In the genomic region with DNA sequence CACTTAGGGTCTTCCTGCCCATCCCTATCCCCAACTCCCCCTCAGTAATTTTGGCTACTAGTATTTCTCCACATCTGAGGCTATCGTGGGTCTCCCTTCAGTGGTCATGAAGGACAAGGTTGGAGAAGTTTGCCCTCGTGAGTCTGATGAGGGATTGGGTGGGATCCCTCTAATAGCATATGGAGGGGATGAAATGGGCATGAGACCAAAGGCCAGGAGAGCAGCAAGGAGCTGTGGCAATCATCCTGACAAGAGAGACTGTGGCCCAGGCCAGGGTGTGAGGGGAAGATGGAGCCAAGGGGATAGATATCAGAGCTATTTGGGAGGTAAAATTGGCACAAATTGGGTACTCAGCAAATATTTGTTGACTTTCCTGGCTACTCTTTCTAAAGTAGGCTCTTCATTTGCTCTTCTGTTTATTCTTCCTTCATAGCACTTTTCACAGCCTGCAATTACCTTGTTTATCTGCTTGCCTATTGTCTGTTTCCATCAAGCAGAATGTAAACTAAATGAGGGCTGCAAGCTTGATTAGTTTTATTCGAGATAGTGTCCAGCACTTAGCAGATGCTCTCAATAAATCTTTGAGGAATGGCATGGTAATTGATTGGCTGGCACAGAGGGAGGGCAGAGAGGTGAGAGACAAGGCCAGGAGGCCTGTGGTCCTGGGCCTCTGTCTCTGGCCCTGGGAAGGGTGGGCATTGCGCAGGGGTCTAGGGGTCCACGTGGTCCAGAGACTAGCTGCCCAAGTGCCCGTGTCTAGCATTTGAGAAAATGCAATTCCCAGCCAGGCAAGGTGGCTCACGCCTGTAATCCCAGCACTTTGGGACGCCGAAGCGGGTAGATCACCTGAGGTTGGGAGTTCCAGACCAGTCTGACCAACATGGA, we compare ENCODE assay signal across 1 cellular context.
TF ChIP-seq lines count a peak whose summit lies in the region.

No MANE protein-coding gene starts in this region.

TF ChIP-seq in WTC11, 78 proteins besides CTCF, POLR2A, EP300 and RAD21 (continued from another document):
- TF ChIP-seq, protein P1, sequence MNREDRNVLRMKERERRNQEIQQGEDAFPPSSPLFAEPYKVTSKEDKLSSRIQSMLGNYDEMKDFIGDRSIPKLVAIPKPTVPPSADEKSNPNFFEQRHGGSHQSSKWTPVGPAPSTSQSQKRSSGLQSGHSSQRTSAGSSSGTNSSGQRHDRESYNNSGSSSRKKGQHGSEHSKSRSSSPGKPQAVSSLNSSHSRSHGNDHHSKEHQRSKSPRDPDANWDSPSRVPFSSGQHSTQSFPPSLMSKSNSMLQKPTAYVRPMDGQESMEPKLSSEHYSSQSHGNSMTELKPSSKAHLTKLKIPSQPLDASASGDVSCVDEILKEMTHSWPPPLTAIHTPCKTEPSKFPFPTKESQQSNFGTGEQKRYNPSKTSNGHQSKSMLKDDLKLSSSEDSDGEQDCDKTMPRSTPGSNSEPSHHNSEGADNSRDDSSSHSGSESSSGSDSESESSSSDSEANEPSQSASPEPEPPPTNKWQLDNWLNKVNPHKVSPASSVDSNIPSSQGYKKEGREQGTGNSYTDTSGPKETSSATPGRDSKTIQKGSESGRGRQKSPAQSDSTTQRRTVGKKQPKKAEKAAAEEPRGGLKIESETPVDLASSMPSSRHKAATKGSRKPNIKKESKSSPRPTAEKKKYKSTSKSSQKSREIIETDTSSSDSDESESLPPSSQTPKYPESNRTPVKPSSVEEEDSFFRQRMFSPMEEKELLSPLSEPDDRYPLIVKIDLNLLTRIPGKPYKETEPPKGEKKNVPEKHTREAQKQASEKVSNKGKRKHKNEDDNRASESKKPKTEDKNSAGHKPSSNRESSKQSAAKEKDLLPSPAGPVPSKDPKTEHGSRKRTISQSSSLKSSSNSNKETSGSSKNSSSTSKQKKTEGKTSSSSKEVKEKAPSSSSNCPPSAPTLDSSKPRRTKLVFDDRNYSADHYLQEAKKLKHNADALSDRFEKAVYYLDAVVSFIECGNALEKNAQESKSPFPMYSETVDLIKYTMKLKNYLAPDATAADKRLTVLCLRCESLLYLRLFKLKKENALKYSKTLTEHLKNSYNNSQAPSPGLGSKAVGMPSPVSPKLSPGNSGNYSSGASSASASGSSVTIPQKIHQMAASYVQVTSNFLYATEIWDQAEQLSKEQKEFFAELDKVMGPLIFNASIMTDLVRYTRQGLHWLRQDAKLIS (CRISPR knock-in tag; IDR thresholded peaks at IDR 0.05; ENCODE audit: borderline replicate concordance) = no peak
- TF ChIP-seq, protein P2, sequence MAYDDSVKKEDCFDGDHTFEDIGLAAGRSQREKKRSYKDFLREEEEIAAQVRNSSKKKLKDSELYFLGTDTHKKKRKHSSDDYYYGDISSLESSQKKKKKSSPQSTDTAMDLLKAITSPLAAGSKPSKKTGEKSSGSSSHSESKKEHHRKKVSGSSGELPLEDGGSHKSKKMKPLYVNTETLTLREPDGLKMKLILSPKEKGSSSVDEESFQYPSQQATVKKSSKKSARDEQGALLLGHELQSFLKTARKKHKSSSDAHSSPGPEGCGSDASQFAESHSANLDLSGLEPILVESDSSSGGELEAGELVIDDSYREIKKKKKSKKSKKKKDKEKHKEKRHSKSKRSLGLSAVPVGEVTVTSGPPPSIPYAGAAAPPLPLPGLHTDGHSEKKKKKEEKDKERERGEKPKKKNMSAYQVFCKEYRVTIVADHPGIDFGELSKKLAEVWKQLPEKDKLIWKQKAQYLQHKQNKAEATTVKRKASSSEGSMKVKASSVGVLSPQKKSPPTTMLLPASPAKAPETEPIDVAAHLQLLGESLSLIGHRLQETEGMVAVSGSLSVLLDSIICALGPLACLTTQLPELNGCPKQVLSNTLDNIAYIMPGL (CRISPR knock-in tag; IDR thresholded peaks at IDR 0.05) = no peak
- TF ChIP-seq IRF2 (CRISPR knock-in tag; IDR thresholded peaks at IDR 0.05; ENCODE audit: borderline replicate concordance, low read depth) (no peak), SMAD4 (CRISPR knock-in tag; IDR thresholded peaks at IDR 0.05) (no peak), ELF4 (CRISPR knock-in tag; IDR thresholded peaks at IDR 0.05; ENCODE audit: low read depth) (no peak)
- TF ChIP-seq, protein P3, sequence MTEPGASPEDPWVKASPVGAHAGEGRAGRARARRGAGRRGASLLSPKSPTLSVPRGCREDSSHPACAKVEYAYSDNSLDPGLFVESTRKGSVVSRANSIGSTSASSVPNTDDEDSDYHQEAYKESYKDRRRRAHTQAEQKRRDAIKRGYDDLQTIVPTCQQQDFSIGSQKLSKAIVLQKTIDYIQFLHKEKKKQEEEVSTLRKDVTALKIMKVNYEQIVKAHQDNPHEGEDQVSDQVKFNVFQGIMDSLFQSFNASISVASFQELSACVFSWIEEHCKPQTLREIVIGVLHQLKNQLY (CRISPR knock-in tag; IDR thresholded peaks at IDR 0.05) = no peak
- TF ChIP-seq, protein P4, sequence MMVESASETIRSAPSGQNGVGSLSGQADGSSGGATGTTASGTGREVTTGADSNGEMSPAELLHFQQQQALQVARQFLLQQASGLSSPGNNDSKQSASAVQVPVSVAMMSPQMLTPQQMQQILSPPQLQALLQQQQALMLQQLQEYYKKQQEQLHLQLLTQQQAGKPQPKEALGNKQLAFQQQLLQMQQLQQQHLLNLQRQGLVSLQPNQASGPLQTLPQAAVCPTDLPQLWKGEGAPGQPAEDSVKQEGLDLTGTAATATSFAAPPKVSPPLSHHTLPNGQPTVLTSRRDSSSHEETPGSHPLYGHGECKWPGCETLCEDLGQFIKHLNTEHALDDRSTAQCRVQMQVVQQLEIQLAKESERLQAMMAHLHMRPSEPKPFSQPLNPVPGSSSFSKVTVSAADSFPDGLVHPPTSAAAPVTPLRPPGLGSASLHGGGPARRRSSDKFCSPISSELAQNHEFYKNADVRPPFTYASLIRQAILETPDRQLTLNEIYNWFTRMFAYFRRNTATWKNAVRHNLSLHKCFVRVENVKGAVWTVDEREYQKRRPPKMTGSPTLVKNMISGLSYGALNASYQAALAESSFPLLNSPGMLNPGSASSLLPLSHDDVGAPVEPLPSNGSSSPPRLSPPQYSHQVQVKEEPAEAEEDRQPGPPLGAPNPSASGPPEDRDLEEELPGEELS (CRISPR knock-in tag; IDR thresholded peaks at IDR 0.05) = no peak
TF ChIP-seq in WTC11: peak in this region for 0.
